1 cellular context compared by ENCODE assay signal in genomic region chr6:69907981-69908498, GRCh38.
TF ChIP-seq lines count a peak whose summit lies in the region.

No MANE protein-coding gene starts in this region.

TF ChIP-seq in H1, 55 proteins besides CTCF, POLR2A, EP300 and RAD21:
- no peak for TF ChIP-seq KDM1A (IDR thresholded peaks at IDR 0.05; ENCODE audit: borderline replicate concordance, low read length)
- TF ChIP-seq JUN (IDR thresholded peaks at IDR 0.05; ENCODE audit: low read depth, low read length): no peak
- no peak for TF ChIP-seq POLR2AphosphoS5 (IDR thresholded peaks at IDR 0.05; ENCODE audit: low read depth, low read length)
